In genomic region chr11:13140028-13140870, GRCh38 we compare ENCODE assay signal across 8 cellular contexts.
DNase-seq lines count a peak whose midpoint lies in the region; ATAC-seq and TF ChIP-seq lines count a peak whose summit lies in the region.

No MANE protein-coding gene starts in this region.

- H3K36me3 ChIP-seq in SK-N-SH (replicated peaks in 1 of 2; ENCODE audit: control insufficient read depth in 1 of 2, insufficient read depth in 2 of 2, low read length in 1 of 2), result no peaks in the 10 kb centered on the region

- no peak overlapping the region for H3K9ac ChIP-seq in SK-N-SH

- H2AFZ ChIP-seq in SK-N-SH (ENCODE audit: low read depth), result no peak overlapping the region

- no peak overlapping the region for H3K4me2 ChIP-seq in SK-N-SH

- TF ChIP-seq CTCF in SK-N-SH (IDR thresholded peaks at IDR 0.05) (no peak), astrocyte of the cerebellum (IDR thresholded peaks at IDR 0.05; ENCODE audit: low read depth, low read length, missing control alignments) (no peak), GM10266 (IDR thresholded peaks at IDR 0.05; ENCODE audit: control insufficient read depth, insufficient read depth, low read depth, missing control alignments) (no peak)

- no peaks in the 10 kb centered on the region for H3K27me3 ChIP-seq in SK-N-SH (ENCODE audit: insufficient read depth)

- peaks cover 0 to under 1% of the 10 kb centered on the region in 2 experiments; a peak in 2 of 4 replicates for H3K4me1 ChIP-seq in SK-N-SH (ENCODE audit: control insufficient read depth in 1 of 2, insufficient read depth in 2 of 2, low read depth in 1 of 2, low read length in 1 of 2)

- TF ChIP-seq EP300 in SK-N-SH (IDR thresholded peaks at IDR 0.05; ENCODE audit: borderline replicate concordance in 1 of 2, low read depth in 1 of 2, low read length in 1 of 2), result no peak

- 62% methylated on average over 7 of the region's 7 CpGs for WGBS in SK-N-SH (ENCODE audit: low lambda C conversion rate)

- H3K27ac ChIP-seq in SK-N-SH (ENCODE audit: low read depth in 2 of 2, low read length in 1 of 2), result no peak overlapping the region

- peak; percentile 15; the same call in 2 of the 3 replicates for ATAC-seq in SK-N-SH treated with all-trans-retinoic acid at 6 μM for 48 hours
- ATAC-seq in HG03378 (IDR thresholded peaks at IDR 0.05; ENCODE audit: unreplicated experiment), result peak; percentile 89

- no peak for DNase-seq in SK-N-SH
- peak; percentile 19 for DNase-seq in astrocyte of the cerebellum (ENCODE audit: low read depth)
- DNase-seq in skeletal muscle cell (ENCODE audit: low read depth), result peak; percentile 79
- no peak for DNase-seq in NCI-H146 treated with DMSO at 0.1 percent for 48 hours (lab: John Stamatoyannopoulos, UW; ENCODE audit: unreplicated experiment)
- no peak for DNase-seq in foreskin melanocyte
- DNase-seq in GM10266 (ENCODE audit: extremely low spot score), result no peak

- POLR2A ChIA-PET in SK-N-SH (lab: Yijun Ruan, JAX), result no interaction called here

- no peaks in the 10 kb centered on the region for H4K20me1 ChIP-seq in SK-N-SH (ENCODE audit: insufficient read depth)

- no peaks in the 10 kb centered on the region for H3K9me2 ChIP-seq in SK-N-SH

- in situ Hi-C loops in astrocyte of the cerebellum (cut with HindIII; ENCODE audit: low sequenced_read_pairs), result no loop called here

- TF ChIP-seq RAD21 in SK-N-SH (IDR thresholded peaks at IDR 0.05; ENCODE audit: low read length), result no peak

- CTCF ChIA-PET in SK-N-SH (lab: Yijun Ruan, JAX), result interaction anchor here (0.5 to 0.6 kb wide), 2 partner anchors 13 to 361 kb away, joined by 3 read pairs; no protein-coding TSS in a partner anchor

- no peak overlapping the region for H3K4me3 ChIP-seq in SK-N-SH (ENCODE audit: low read depth in 2 of 2, low read length in 1 of 2)
- H3K4me3 ChIP-seq in astrocyte of the cerebellum (ENCODE audit: low read depth, low read length), result no peak overlapping the region
- H3K4me3 ChIP-seq in skeletal muscle cell (ENCODE audit: low read depth, low read length), result no peak overlapping the region

- no peaks in the 10 kb centered on the region for H3K79me2 ChIP-seq in SK-N-SH (ENCODE audit: insufficient read depth)

- H3F3A ChIP-seq in SK-N-SH (replicated peaks; ENCODE audit: insufficient read depth), result no peaks in the 10 kb centered on the region

- no peaks in the 10 kb centered on the region for H3K9me3 ChIP-seq in SK-N-SH

TF ChIP-seq in SK-N-SH treated with all-trans-retinoic acid at 6 μM for 48 hours, 23 proteins besides CTCF, POLR2A, EP300 and RAD21:
- TF ChIP-seq ZFP30 (CRISPR knock-in tag; IDR thresholded peaks at IDR 0.05) (no peak), ZNF70 (CRISPR knock-in tag; IDR thresholded peaks at IDR 0.05) (no peak), POU6F1 (CRISPR knock-in tag; IDR thresholded peaks at IDR 0.05; ENCODE audit: borderline replicate concordance, low read depth) (no peak), TOX (CRISPR knock-in tag; IDR thresholded peaks at IDR 0.05; ENCODE audit: borderline replicate concordance) (no peak), ZFP3 (CRISPR knock-in tag; IDR thresholded peaks at IDR 0.05) (no peak)
- TF ChIP-seq, protein P1, sequence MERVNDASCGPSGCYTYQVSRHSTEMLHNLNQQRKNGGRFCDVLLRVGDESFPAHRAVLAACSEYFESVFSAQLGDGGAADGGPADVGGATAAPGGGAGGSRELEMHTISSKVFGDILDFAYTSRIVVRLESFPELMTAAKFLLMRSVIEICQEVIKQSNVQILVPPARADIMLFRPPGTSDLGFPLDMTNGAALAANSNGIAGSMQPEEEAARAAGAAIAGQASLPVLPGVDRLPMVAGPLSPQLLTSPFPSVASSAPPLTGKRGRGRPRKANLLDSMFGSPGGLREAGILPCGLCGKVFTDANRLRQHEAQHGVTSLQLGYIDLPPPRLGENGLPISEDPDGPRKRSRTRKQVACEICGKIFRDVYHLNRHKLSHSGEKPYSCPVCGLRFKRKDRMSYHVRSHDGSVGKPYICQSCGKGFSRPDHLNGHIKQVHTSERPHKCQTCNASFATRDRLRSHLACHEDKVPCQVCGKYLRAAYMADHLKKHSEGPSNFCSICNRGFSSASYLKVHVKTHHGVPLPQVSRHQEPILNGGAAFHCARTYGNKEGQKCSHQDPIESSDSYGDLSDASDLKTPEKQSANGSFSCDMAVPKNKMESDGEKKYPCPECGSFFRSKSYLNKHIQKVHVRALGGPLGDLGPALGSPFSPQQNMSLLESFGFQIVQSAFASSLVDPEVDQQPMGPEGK (CRISPR knock-in tag; IDR thresholded peaks at IDR 0.05; ENCODE audit: borderline replicate concordance), result no peak

TF ChIP-seq in SK-N-SH, 30 proteins besides CTCF, POLR2A, EP300 and RAD21:
- TF ChIP-seq FOXJ3 (CRISPR knock-in tag; IDR thresholded peaks at IDR 0.05) (no peak), USF2 (IDR thresholded peaks at IDR 0.05; ENCODE audit: borderline replicate concordance, low read depth, low read length) (no peak), SIN3A (IDR thresholded peaks at IDR 0.05; ENCODE audit: borderline replicate concordance, low read depth, low read length) (no peak), EZH2phosphoT487 (IDR thresholded peaks at IDR 0.05; ENCODE audit: borderline replicate concordance, low read depth) (no peak), TEAD4 (IDR thresholded peaks at IDR 0.05; ENCODE audit: borderline replicate concordance, insufficient read depth) (no peak)
- TF ChIP-seq, protein P2, sequence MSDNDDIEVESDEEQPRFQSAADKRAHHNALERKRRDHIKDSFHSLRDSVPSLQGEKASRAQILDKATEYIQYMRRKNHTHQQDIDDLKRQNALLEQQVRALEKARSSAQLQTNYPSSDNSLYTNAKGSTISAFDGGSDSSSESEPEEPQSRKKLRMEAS (IDR thresholded peaks at IDR 0.05; ENCODE audit: low read depth), result no peak

Comparison
In these comparisons a context has a peak if more than half of its experiments do, and no peak if none do; other contexts are left out.
1. DNase-seq: peak in astrocyte of the cerebellum (single experiment) and skeletal muscle cell (single experiment); none in SK-N-SH (single experiment), NCI-H146 treated with DMSO at 0.1 percent for 48 hours (single experiment), foreskin melanocyte (single experiment) and GM10266 (single experiment).